Comparison of ENCODE assay signal across 1 cellular context in the genomic region with DNA sequence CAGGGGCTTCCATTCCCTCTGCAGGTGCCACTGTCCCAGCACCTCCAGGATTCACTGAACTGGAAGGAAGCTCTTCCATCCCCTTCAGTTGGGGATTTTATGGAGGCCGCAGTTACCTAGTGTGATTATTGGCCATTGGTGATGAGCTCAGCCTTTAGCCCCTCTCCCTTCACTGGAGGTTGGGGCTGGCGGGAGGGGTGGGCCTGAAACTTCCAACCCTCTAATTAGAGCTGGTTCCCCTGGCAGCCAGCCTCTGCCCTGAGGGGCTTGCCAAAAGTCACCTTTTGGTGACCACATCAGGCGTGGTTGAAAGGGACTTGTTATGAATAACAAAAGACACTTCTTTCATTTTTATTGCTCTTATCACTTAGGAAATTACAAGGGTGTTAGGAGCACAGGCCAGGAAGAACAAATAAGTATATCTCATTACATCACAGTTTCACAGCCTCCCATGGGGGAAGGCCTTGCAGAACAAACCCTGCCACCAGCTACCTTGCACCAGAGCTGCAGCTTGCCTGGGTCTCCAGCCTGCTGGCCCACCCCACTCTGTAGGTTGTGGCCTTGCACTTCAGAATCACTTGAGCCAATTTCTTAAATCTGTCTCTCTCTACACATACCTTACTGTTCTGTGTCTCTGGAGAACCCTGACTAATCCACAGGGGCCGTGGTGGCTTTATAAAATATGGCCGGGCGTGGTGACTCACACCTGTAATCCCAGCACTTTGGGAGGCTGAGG.
TF ChIP-seq lines count a peak whose summit lies in the region.

No MANE protein-coding gene starts in this region.

TF ChIP-seq in HEK293, 187 proteins besides CTCF, POLR2A, EP300 and RAD21 (continued from another document and continues in another):
- no peak for TF ChIP-seq ZNF518A (tag by site-specific recombination; conservative IDR thresholded peaks at IDR 0.05; ENCODE audit: low read depth)
- TF ChIP-seq, protein P1, sequence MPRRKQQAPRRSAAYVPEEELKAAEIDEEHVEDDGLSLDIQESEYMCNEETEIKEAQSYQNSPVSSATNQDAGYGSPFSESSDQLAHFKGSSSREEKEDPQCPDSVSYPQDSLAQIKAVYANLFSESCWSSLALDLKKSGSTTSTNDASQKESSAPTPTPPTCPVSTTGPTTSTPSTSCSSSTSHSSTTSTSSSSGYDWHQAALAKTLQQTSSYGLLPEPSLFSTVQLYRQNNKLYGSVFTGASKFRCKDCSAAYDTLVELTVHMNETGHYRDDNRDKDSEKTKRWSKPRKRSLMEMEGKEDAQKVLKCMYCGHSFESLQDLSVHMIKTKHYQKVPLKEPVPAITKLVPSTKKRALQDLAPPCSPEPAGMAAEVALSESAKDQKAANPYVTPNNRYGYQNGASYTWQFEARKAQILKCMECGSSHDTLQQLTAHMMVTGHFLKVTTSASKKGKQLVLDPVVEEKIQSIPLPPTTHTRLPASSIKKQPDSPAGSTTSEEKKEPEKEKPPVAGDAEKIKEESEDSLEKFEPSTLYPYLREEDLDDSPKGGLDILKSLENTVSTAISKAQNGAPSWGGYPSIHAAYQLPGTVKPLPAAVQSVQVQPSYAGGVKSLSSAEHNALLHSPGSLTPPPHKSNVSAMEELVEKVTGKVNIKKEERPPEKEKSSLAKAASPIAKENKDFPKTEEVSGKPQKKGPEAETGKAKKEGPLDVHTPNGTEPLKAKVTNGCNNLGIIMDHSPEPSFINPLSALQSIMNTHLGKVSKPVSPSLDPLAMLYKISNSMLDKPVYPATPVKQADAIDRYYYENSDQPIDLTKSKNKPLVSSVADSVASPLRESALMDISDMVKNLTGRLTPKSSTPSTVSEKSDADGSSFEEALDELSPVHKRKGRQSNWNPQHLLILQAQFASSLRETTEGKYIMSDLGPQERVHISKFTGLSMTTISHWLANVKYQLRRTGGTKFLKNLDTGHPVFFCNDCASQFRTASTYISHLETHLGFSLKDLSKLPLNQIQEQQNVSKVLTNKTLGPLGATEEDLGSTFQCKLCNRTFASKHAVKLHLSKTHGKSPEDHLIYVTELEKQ (tag by site-specific recombination; IDR thresholded peaks at IDR 0.05; ENCODE audit: borderline replicate concordance) = peak; percentile 93; the same call in 1 of the 2 replicates
- TF ChIP-seq ZNF645 (tag by site-specific recombination; IDR thresholded peaks at IDR 0.05) = no peak
- TF ChIP-seq, protein P2, sequence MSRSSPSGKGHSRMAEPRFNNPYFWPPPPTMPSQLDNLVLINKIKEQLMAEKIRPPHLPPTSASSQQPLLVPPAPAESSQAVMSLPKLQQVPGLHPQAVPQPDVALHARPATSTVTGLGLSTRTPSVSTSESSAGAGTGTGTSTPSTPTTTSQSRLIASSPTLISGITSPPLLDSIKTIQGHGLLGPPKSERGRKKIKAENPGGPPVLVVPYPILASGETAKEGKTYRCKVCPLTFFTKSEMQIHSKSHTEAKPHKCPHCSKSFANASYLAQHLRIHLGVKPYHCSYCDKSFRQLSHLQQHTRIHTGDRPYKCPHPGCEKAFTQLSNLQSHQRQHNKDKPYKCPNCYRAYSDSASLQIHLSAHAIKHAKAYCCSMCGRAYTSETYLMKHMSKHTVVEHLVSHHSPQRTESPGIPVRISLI (tag by site-specific recombination; IDR thresholded peaks at IDR 0.05) = 0 out of 2 replicates have a peak, but pooled peaks have one; percentile 41
- TF ChIP-seq ZNF394 (tag by site-specific recombination; IDR thresholded peaks at IDR 0.05; ENCODE audit: borderline replicate concordance) = peak; percentile 53; the same call in 1 of the 2 replicates
- no peak for TF ChIP-seq ZFP69B (tag by site-specific recombination; IDR thresholded peaks at IDR 0.05)
- no peak for TF ChIP-seq SETDB1 (IDR thresholded peaks at IDR 0.05; ENCODE audit: insufficient read length, low read length)
- no peak for TF ChIP-seq GFI1B (tag by site-specific recombination; IDR thresholded peaks at IDR 0.05)
- TF ChIP-seq ZNF10 (tag by site-specific recombination; IDR thresholded peaks at IDR 0.05) = no peak
- TF ChIP-seq ZNF266 (tag by site-specific recombination; IDR thresholded peaks at IDR 0.05; ENCODE audit: low read depth) = no peak
- TF ChIP-seq ZNF274 (IDR thresholded peaks at IDR 0.05; ENCODE audit: low read length) = no peak
- no peak for TF ChIP-seq ZNF274 (tag by site-specific recombination; IDR thresholded peaks at IDR 0.05; ENCODE audit: borderline replicate concordance)
- no peak for TF ChIP-seq ZNF140 (tag by site-specific recombination; IDR thresholded peaks at IDR 0.05)
- peak; percentile 100 for TF ChIP-seq SP7 (tag by site-specific recombination; IDR thresholded peaks at IDR 0.05)
- peak; percentile 63; the same call in 1 of the 2 replicates for TF ChIP-seq ZNF488 (tag by site-specific recombination; IDR thresholded peaks at IDR 0.05)
- TF ChIP-seq, protein P3, sequence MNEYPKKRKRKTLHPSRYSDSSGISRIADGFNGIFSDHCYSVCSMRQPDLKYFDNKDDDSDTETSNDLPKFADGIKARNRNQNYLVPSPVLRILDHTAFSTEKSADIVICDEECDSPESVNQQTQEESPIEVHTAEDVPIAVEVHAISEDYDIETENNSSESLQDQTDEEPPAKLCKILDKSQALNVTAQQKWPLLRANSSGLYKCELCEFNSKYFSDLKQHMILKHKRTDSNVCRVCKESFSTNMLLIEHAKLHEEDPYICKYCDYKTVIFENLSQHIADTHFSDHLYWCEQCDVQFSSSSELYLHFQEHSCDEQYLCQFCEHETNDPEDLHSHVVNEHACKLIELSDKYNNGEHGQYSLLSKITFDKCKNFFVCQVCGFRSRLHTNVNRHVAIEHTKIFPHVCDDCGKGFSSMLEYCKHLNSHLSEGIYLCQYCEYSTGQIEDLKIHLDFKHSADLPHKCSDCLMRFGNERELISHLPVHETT (tag by site-specific recombination; IDR thresholded peaks at IDR 0.05) = peak; percentile 81; the same call in 1 of the 2 replicates
- TF ChIP-seq ZNF350 (tag by site-specific recombination; IDR thresholded peaks at IDR 0.05) = no peak
- no peak for TF ChIP-seq ZNF2 (tag by site-specific recombination; IDR thresholded peaks at IDR 0.05)
- TF ChIP-seq TRIM28 (IDR thresholded peaks at IDR 0.05; ENCODE audit: borderline replicate concordance, low read length) = no peak; the same call in 1 of the 2 replicates
- TF ChIP-seq ZNF433 (tag by site-specific recombination; IDR thresholded peaks at IDR 0.05; ENCODE audit: low read depth) = no peak
- no peak for TF ChIP-seq ZNF398 (tag by site-specific recombination; IDR thresholded peaks at IDR 0.05)
- peak; percentile 96 for TF ChIP-seq ZNF366 (tag by site-specific recombination; conservative IDR thresholded peaks at IDR 0.05)
- peak; percentile 52; the same call in 1 of the 2 replicates for TF ChIP-seq BCL11A (tag by site-specific recombination; IDR thresholded peaks at IDR 0.05; ENCODE audit: low read depth)
- TF ChIP-seq, protein P4, sequence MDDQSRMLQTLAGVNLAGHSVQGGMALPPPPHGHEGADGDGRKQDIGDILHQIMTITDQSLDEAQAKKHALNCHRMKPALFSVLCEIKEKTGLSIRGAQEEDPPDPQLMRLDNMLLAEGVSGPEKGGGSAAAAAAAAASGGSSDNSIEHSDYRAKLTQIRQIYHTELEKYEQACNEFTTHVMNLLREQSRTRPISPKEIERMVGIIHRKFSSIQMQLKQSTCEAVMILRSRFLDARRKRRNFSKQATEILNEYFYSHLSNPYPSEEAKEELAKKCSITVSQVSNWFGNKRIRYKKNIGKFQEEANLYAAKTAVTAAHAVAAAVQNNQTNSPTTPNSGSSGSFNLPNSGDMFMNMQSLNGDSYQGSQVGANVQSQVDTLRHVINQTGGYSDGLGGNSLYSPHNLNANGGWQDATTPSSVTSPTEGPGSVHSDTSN (CRISPR knock-in tag; IDR thresholded peaks at IDR 0.05) = no peak
- TF ChIP-seq, protein P5, sequence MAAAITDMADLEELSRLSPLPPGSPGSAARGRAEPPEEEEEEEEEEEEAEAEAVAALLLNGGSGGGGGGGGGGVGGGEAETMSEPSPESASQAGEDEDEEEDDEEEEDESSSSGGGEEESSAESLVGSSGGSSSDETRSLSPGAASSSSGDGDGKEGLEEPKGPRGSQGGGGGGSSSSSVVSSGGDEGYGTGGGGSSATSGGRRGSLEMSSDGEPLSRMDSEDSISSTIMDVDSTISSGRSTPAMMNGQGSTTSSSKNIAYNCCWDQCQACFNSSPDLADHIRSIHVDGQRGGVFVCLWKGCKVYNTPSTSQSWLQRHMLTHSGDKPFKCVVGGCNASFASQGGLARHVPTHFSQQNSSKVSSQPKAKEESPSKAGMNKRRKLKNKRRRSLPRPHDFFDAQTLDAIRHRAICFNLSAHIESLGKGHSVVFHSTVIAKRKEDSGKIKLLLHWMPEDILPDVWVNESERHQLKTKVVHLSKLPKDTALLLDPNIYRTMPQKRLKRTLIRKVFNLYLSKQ (tag by site-specific recombination; IDR thresholded peaks at IDR 0.05; ENCODE audit: borderline replicate concordance) = no peak
- no peak for TF ChIP-seq ZNF19 (tag by site-specific recombination; IDR thresholded peaks at IDR 0.05; ENCODE audit: low read depth)
- peak; percentile 79 for TF ChIP-seq ZNF24 (tag by site-specific recombination; IDR thresholded peaks at IDR 0.05)
- peak; percentile 64 for TF ChIP-seq ZSCAN30 (tag by site-specific recombination; IDR thresholded peaks at IDR 0.05)
- no peak for TF ChIP-seq ZNF514 (tag by site-specific recombination; IDR thresholded peaks at IDR 0.05)
- TF ChIP-seq ZNF830 (tag by site-specific recombination; IDR thresholded peaks at IDR 0.05; ENCODE audit: low read depth) = no peak
- TF ChIP-seq ZEB2 (tag by site-specific recombination; IDR thresholded peaks at IDR 0.05) = peak; percentile 89
- TF ChIP-seq ZNF585B (tag by site-specific recombination; IDR thresholded peaks at IDR 0.05) = no peak
- TF ChIP-seq ZNF596 (tag by site-specific recombination; IDR thresholded peaks at IDR 0.05) = 0 out of 2 replicates have a peak, but pooled peaks have one; percentile 18
- no peak for TF ChIP-seq ZNF529 (tag by site-specific recombination; IDR thresholded peaks at IDR 0.05; ENCODE audit: insufficient replicate concordance)
- peak; percentile 89 for TF ChIP-seq KLF1 (tag by site-specific recombination; IDR thresholded peaks at IDR 0.05)
- TF ChIP-seq ZNF501 (tag by site-specific recombination; IDR thresholded peaks at IDR 0.05) = no peak
- TF ChIP-seq ZNF600 (tag by site-specific recombination; IDR thresholded peaks at IDR 0.05) = peak; percentile 94
- TF ChIP-seq ZNF214 (tag by site-specific recombination; IDR thresholded peaks at IDR 0.05; ENCODE audit: borderline replicate concordance) = no peak
- no peak for TF ChIP-seq ZNF138 (tag by site-specific recombination; IDR thresholded peaks at IDR 0.05; ENCODE audit: borderline replicate concordance)
- 0 out of 2 replicates have a peak, but pooled peaks have one; percentile 21 for TF ChIP-seq GLIS2 (tag by site-specific recombination; IDR thresholded peaks at IDR 0.05)
- no peak for TF ChIP-seq ZIC2 (tag by site-specific recombination; IDR thresholded peaks at IDR 0.05)
